In genomic region chr7:73647725-73648592, GRCh38 we compare ENCODE assay signal across 8 cellular contexts. TPM values are rescaled to one million over a fixed set of nuclear protein-coding genes. Genes with fewer than 3 reads are reported as not detected.
A peak's percentile ranks its signal among the peaks of the same experiment; 100 is the strongest.
DNase-seq lines count a peak whose midpoint lies in the region; ATAC-seq and TF ChIP-seq lines count a peak whose summit lies in the region.

No MANE protein-coding gene starts in this region.

- no peaks in the 10 kb centered on the region for H3K36me3 Mint-ChIP-seq in activated naive CD4-positive, alpha-beta T cell treated with anti-CD3 and anti-CD28 coated beads for 36 hours (ENCODE audit: low read depth)

- peaks cover 5% of the 10 kb centered on the region; the same call in 1 of the 2 replicates for H3K27me3 ChIP-seq in iPS DF 6.9 (ENCODE audit: control insufficient read depth, insufficient read depth, low read length)

- ATAC-seq in GM21360 (IDR thresholded peaks at IDR 0.05; ENCODE audit: unreplicated experiment) (no peak), GM19455 (IDR thresholded peaks at IDR 0.05; ENCODE audit: unreplicated experiment) (no peak)

- H3K27me3 Mint-ChIP-seq in activated naive CD4-positive, alpha-beta T cell treated with anti-CD3 and anti-CD28 coated beads for 36 hours (ENCODE audit: low read depth): peaks cover 50% of the 10 kb centered on the region

- no peak overlapping the region for H3K27ac ChIP-seq in iPS DF 6.9 (ENCODE audit: low read length)

- no peaks in the 10 kb centered on the region for H3K36me3 ChIP-seq in iPS DF 6.9 (ENCODE audit: control insufficient read depth, insufficient read depth, low read length)

- DNase-seq in D341Med (ENCODE audit: low spot score) (peak; percentile 86), NB4 (ENCODE audit: low read depth) (peak; percentile 41), iPS DF 6.9 (ENCODE audit: low read depth, low spot score) (no peak), GDM1 (lab: John Stamatoyannopoulos, UW) (no peak)
- peak; percentile 30 for DNase-seq in activated naive CD4-positive, alpha-beta T cell treated with anti-CD3 and anti-CD28 coated beads for 36 hours
- peak; percentile 27 for DNase-seq in stimulated activated CD4-positive, alpha-beta T cell treated with anti-CD3 and anti-CD28 coated beads, Interleukin-4, amount 100 ng/mL, for 1 hour

- 0 out of 2 replicates have a peak, but pooled peaks cover 1% of the 10 kb centered on the region for H3K4me1 ChIP-seq in iPS DF 6.9 (ENCODE audit: control insufficient read depth, insufficient read depth, low read length)

- CTCF ChIA-PET in activated naive CD4-positive, alpha-beta T cell treated with anti-CD3 and anti-CD28 coated beads for 36 hours (lab: Charles Lee): interaction anchor here (2.1 to 3.9 kb wide), 2 partner anchors 20 to 41 kb away, joined by 8 to 12 read pairs; partner anchors contain the start of gene VPS37D

- intact Hi-C loops in activated naive CD4-positive, alpha-beta T cell treated with anti-CD3 and anti-CD28 coated beads for 36 hours (cut with micrococcal nuclease): loop anchor here (5.0 kb wide), 1 partner anchor 69 kb away; the partner anchor contains the start of gene STX1A

- TF ChIP-seq POLR2A in NB4 (IDR thresholded peaks at IDR 0.05; ENCODE audit: extremely low read depth, insufficient read length): no peak

- H3K4me3 Mint-ChIP-seq in activated naive CD4-positive, alpha-beta T cell treated with anti-CD3 and anti-CD28 coated beads for 36 hours: peak overlapping the region; percentile 33

- H3K4me1 Mint-ChIP-seq in activated naive CD4-positive, alpha-beta T cell treated with anti-CD3 and anti-CD28 coated beads for 36 hours (ENCODE audit: low read depth): peaks cover 11% of the 10 kb centered on the region

- no peaks in the 10 kb centered on the region for H3K9me3 Mint-ChIP-seq in activated naive CD4-positive, alpha-beta T cell treated with anti-CD3 and anti-CD28 coated beads for 36 hours

- no peak overlapping the region for H3K27ac Mint-ChIP-seq in activated naive CD4-positive, alpha-beta T cell treated with anti-CD3 and anti-CD28 coated beads for 36 hours

- H3K4me3 ChIP-seq in NB4 (ENCODE audit: low read depth, low read length) (no peak overlapping the region), iPS DF 6.9 (ENCODE audit: low read length) (peak overlapping the region; percentile 39; the same call in 1 of the 2 replicates)

- 100% methylated on average over 1 of the region's 62 CpGs for WGBS in iPS DF 6.9 (ENCODE audit: insufficient coverage, insufficient read length)

- H3K9me3 ChIP-seq in iPS DF 6.9 (ENCODE audit: control insufficient read depth, insufficient read depth, low read length): no peaks in the 10 kb centered on the region

- TF ChIP-seq CTCF in NB4 (IDR thresholded peaks at IDR 0.05; ENCODE audit: low read depth, low read length): no peak

RNA-seq across cellular contexts. Expression of gene VPS37D, which starts 19.7 kb away (rescaled TPM):
- total RNA-seq in activated naive CD4-positive, alpha-beta T cell treated with anti-CD3 and anti-CD28 coated beads for 36 hours: not detected

RNA-seq across cellular contexts. Expression of gene MLXIPL, which starts 23.6 kb away (rescaled TPM):
- under 1 TPM in 1 of 2 experiments, not detected in 1; 0.22 TPM for total RNA-seq in activated naive CD4-positive, alpha-beta T cell treated with anti-CD3 and anti-CD28 coated beads for 36 hours

RNA-seq across cellular contexts. Expression of gene DNAJC30, which starts 35.3 kb away (rescaled TPM):
- total RNA-seq in activated naive CD4-positive, alpha-beta T cell treated with anti-CD3 and anti-CD28 coated beads for 36 hours: 1 to 10 TPM; 4.2 to 4.4 TPM

RNA-seq across cellular contexts. Expression of gene BUD23, which starts 35.4 kb away (rescaled TPM):
- 100 to 1,000 TPM in 1 of 2 experiments, 10 to 100 TPM in 1; 95.1 to 110 TPM for total RNA-seq in activated naive CD4-positive, alpha-beta T cell treated with anti-CD3 and anti-CD28 coated beads for 36 hours

Comparison
In these comparisons a context has a peak if more than half of its experiments do, and no peak if none do; other contexts are left out.
1. DNase-seq: peak in D341Med (single experiment), NB4 (single experiment), activated naive CD4-positive, alpha-beta T cell treated with anti-CD3 and anti-CD28 coated beads for 36 hours (single experiment) and stimulated activated CD4-positive, alpha-beta T cell treated with anti-CD3 and anti-CD28 coated beads, Interleukin-4, amount 100 ng/mL, for 1 hour (single experiment); none in iPS DF 6.9 (single experiment) and GDM1 (single experiment).